In genomic region chr5:138611295-138612220, GRCh38 we compare ENCODE assay signal across 9 cellular contexts. TPM values are rescaled to one million over a fixed set of nuclear protein-coding genes. Genes with fewer than 3 reads are reported as not detected.
DNase-seq lines count a peak whose midpoint lies in the region; ATAC-seq, FAIRE-seq and TF ChIP-seq lines count a peak whose summit lies in the region.
"Had no signal": no experiment of that assay in that cellular context is flagged by ENCODE, and none has a peak within 500 bp of the region (broad histone marks: within the 10 kb centered on the region; RNA-seq: fewer than 3 reads in every experiment).

No MANE protein-coding gene starts in this region.

- H3K4me2 ChIP-seq in keratinocyte (ENCODE audit: control insufficient read depth, extremely low read depth, insufficient read depth, low read depth, low read length), result peak overlapping the region; percentile 37

- peak; percentile 11 for TF ChIP-seq CTCF in bronchial epithelial cell (IDR thresholded peaks at IDR 0.05; ENCODE audit: insufficient read depth, low read length, severe bottlenecking)
- no peak for TF ChIP-seq CTCF in keratinocyte (optimal IDR thresholded peaks at IDR 0.05 in 1 of 3, IDR thresholded peaks at IDR 0.05 in 1 of 3, conservative IDR thresholded peaks at IDR 0.05 in 1 of 3; ENCODE audit: extremely low read depth in 1 of 3, insufficient read depth in 2 of 3, low read length in 3 of 3)
- no peak for TF ChIP-seq CTCF in thoracic aorta (IDR thresholded peaks at IDR 0.05)

- no peak for FAIRE-seq in bronchial epithelial cell (lab: Jason Lieb, UNC)
- FAIRE-seq in keratinocyte (lab: Jason Lieb, UNC), result peak; percentile 29

- H3K9me3 ChIP-seq in keratinocyte (ENCODE audit: control insufficient read depth, low read depth, low read length), result no peaks in the 10 kb centered on the region
- H3K9me3 ChIP-seq in thoracic aorta, result no peaks in the 10 kb centered on the region

- DNase-seq in SHP77 (lab: John Stamatoyannopoulos, UW), result peak; percentile 48 to 60
- no peak for DNase-seq in SHP77 treated with DMSO at 0.1 percent for 48 hours (lab: John Stamatoyannopoulos, UW)
- peak; percentile 81 for DNase-seq in bronchial epithelial cell (ENCODE audit: low read depth)
- DNase-seq in keratinocyte (ENCODE audit: low read depth, low spot score), result no peak
- DNase-seq in thoracic aorta (ENCODE audit: low spot score), result no peak
- no peak for DNase-seq in ureter (ENCODE audit: low spot score)
- DNase-seq: DND-41 had no signal

- H3K9ac ChIP-seq in keratinocyte (ENCODE audit: control insufficient read depth, extremely low read depth, insufficient read depth, low read length), result no peak overlapping the region

- no peaks in the 10 kb centered on the region for H4K20me1 ChIP-seq in keratinocyte (ENCODE audit: control insufficient read depth, extremely low read depth, insufficient read depth, low read length)

- H3K27ac ChIP-seq in keratinocyte (ENCODE audit: control insufficient read depth, insufficient read depth, low read length) (no peak overlapping the region), thoracic aorta (no peak overlapping the region)

- peak overlapping the region; percentile 18 for H2AFZ ChIP-seq in keratinocyte (ENCODE audit: control insufficient read depth, low read length)

- no peaks in the 10 kb centered on the region for H3K9me1 ChIP-seq in keratinocyte (ENCODE audit: control insufficient read depth, extremely low read depth, insufficient read depth, low read length)

- H3K27me3 ChIP-seq in bronchial epithelial cell (ENCODE audit: control insufficient read depth, insufficient read depth, low read length) (no peaks in the 10 kb centered on the region), keratinocyte (ENCODE audit: control insufficient read depth, extremely low read depth, insufficient read depth, low read length) (no peaks in the 10 kb centered on the region), thoracic aorta (replicated peaks; ENCODE audit: insufficient read depth) (no peaks in the 10 kb centered on the region)

- H3K36me3 ChIP-seq in bronchial epithelial cell (ENCODE audit: control insufficient read depth, insufficient read depth, low read length) (no peaks in the 10 kb centered on the region), keratinocyte (ENCODE audit: control insufficient read depth in 2 of 2, extremely low read depth in 1 of 2, insufficient read depth in 2 of 2, low read length in 2 of 2) (no peaks in the 10 kb centered on the region), thoracic aorta (no peaks in the 10 kb centered on the region)

- H3K4me1 ChIP-seq in keratinocyte (ENCODE audit: control insufficient read depth, extremely low read depth, insufficient read depth, low read length) (peaks cover 35% of the 10 kb centered on the region), thoracic aorta (ENCODE audit: control insufficient read depth in 1 of 2, low read depth in 2 of 2) (peaks cover 2 to 17% of the 10 kb centered on the region in 2 donors)

- ATAC-seq in thoracic aorta (ENCODE audit: insufficient number of reproducible peaks, low FRiP score, low read depth) (no peak), GM18868 (IDR thresholded peaks at IDR 0.05; ENCODE audit: unreplicated experiment) (no peak), GM21526 (IDR thresholded peaks at IDR 0.05; ENCODE audit: low FRiP score, unreplicated experiment) (no peak)

- H3K79me2 ChIP-seq in keratinocyte (ENCODE audit: control insufficient read depth, insufficient read depth, low read length), result no peaks in the 10 kb centered on the region

- H3K4me3 ChIP-seq in bronchial epithelial cell (ENCODE audit: low read depth, low read length) (no peak overlapping the region), keratinocyte (ENCODE audit: control insufficient read depth in 2 of 3, extremely low read depth in 1 of 3, insufficient read depth in 2 of 3, low read depth in 1 of 3, low read length in 3 of 3) (peak overlapping the region in 1 of 3 experiments; percentile 3), thoracic aorta (peak overlapping the region; percentile 61)

- dilution Hi-C loops in keratinocyte (cut with MboI; ENCODE audit: extremely low pct_ligation_motif_present, low sequenced_read_pairs), result no loop called here

RNA-seq across cellular contexts. Expression of gene HSPA9, which starts 36.4 kb away (rescaled TPM):
- 820 and 1,205 TPM in 2 replicates for total RNA-seq in bronchial epithelial cell
- 153 to 195 TPM (median 153 TPM) in 3 replicates for polyA plus RNA-seq in keratinocyte
- polyA plus RNA-seq in keratinocyte (2011; ENCODE audit: low read depth), result 494 TPM
- 94.7 and 138 TPM in 2 replicates for polyA plus RNA-seq in keratinocyte (2011; cell fraction: cytosol; rRNA removed)
- polyA plus RNA-seq in keratinocyte (2011; cell fraction: nucleus; rRNA removed), result 165 and 202 TPM in 2 replicates
- 174 and 210 TPM in 2 replicates for polyA plus RNA-seq in keratinocyte (2012; ENCODE audit: low replicate concordance)
- polyA minus RNA-seq in keratinocyte, result 168 to 206 TPM (median 195 TPM) in 3 replicates
- polyA minus RNA-seq in keratinocyte (2011; cell fraction: cytosol; rRNA and poly(A)+ RNA removed), result 164 TPM
- 170 and 212 TPM in 2 replicates for polyA minus RNA-seq in keratinocyte (2011; cell fraction: nucleus; rRNA and poly(A)+ RNA removed)
- 100 to 1,000 TPM; 202 to 294 TPM for total RNA-seq in thoracic aorta
- total RNA-seq in ureter, result 289 TPM

Comparison
In these comparisons a context has a peak if more than half of its experiments do, and no peak if none do; other contexts are left out.
1. DNase-seq: peak in SHP77 (2 of 2) and bronchial epithelial cell (single experiment); none in SHP77 treated with DMSO at 0.1 percent for 48 hours (single experiment), keratinocyte (single experiment), thoracic aorta (single experiment) and ureter (single experiment).